17 cellular contexts compared by ENCODE assay signal in the genomic region with DNA sequence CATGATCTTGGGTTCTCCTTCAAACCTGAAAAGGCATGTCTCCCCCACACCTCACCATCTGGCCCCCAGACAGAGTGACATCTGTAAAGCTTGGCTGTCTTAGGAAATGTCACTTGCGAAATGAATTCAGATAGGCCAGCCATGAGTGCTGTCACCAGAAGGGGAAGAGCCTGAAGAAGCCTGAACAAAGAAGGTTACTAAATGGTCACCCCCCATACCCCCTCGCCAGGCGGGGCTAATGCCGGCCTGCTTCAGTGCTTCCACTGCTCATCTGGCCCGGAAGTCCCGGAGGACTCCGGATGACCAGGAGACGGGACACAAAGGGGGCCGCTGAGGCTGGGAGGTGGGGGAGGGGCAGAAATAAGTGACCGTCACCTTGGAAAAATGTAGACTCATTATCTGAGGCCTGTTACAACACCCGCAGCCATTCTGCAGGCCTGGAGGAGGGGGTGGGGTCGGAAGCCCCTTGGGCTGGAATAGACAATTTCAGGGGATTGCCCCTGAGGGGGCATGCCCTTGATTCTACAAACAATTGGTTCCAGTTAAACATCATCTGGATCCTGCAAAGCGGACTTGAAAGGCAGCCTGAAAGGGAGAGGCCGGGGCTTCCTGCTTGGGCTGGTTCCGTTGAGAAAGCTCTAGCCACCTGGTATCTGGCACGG. TPM values are rescaled to one million over a fixed set of nuclear protein-coding genes. Genes with fewer than 3 reads are reported as not detected.
A peak's percentile ranks its signal among the peaks of the same experiment; 100 is the strongest.
DNase-seq lines count a peak whose midpoint lies in the region; ATAC-seq lines count a peak whose summit lies in the region.
"Had no signal": no experiment of that assay in that cellular context is flagged by ENCODE, and none has a peak within 500 bp of the region (broad histone marks: within the 10 kb centered on the region; RNA-seq: fewer than 3 reads in every experiment).

No MANE protein-coding gene starts in this region.

- DNase-seq in NCI-H2171 treated with DMSO at 0.1 percent for 48 hours (lab: John Stamatoyannopoulos, UW) (peak; percentile 55), NCI-H2171 (lab: John Stamatoyannopoulos, UW) (no peak), SKM-1 (lab: John Stamatoyannopoulos, UW; ENCODE audit: unreplicated experiment) (peak; percentile 49), left lobe of liver (ENCODE audit: low spot score) (peak; percentile 40), sciatic nerve (ENCODE audit: low spot score) (peak; percentile 47), COLO668 (lab: John Stamatoyannopoulos, UW; ENCODE audit: unreplicated experiment) (no peak)
- DNase-seq: activated CD8-positive, alpha-beta T cell treated with anti-CD3 and anti-CD28 coated beads, Interleukin-2, amount 10 ng/mL, durations not matched to agents 7 days and 5 days; activated naive CD8-positive, alpha-beta T cell treated with anti-CD3 and anti-CD28 coated beads, Interleukin-2, amount 10 ng/mL, durations not matched to agents 7 days and 5 days; activated T-cell treated with anti-CD3 and anti-CD28 coated beads, Interleukin-2, amount 50 U/mL, for 48 hours; gastrocnemius medialis; NCI-H1436; testis had no signal

- ATAC-seq in left lobe of liver = no peak
- no peak for ATAC-seq in sciatic nerve
- ATAC-seq in GM18867 (IDR thresholded peaks at IDR 0.05; ENCODE audit: unreplicated experiment) = no peak
- ATAC-seq in HG03196 (IDR thresholded peaks at IDR 0.05; ENCODE audit: unreplicated experiment) = no peak
- ATAC-seq: activated CD8-positive, alpha-beta T cell treated with anti-CD3 and anti-CD28 coated beads, Interleukin-2, amount 10 ng/mL, durations not matched to agents 7 days and 5 days; gastrocnemius medialis; left lung; Right ventricle myocardium inferior; WTC11 had no signal

- intact Hi-C loops in sciatic nerve (cut with DNase I) = no loop called here

RNA-seq across cellular contexts. Expression of a gene that starts 43.2 kb away (rescaled TPM):
- total RNA-seq in left lobe of liver = 12.9 TPM
- total RNA-seq in sciatic nerve = 46.3 TPM

Comparison
In these comparisons a context has a peak if more than half of its experiments do, and no peak if none do; other contexts are left out.
1. DNase-seq: peak in NCI-H2171 treated with DMSO at 0.1 percent for 48 hours (single experiment), SKM-1 (single experiment), left lobe of liver (single experiment) and sciatic nerve (single experiment); none in NCI-H2171 (single experiment) and COLO668 (single experiment).